1 cellular context compared by ENCODE assay signal in the genomic region with DNA sequence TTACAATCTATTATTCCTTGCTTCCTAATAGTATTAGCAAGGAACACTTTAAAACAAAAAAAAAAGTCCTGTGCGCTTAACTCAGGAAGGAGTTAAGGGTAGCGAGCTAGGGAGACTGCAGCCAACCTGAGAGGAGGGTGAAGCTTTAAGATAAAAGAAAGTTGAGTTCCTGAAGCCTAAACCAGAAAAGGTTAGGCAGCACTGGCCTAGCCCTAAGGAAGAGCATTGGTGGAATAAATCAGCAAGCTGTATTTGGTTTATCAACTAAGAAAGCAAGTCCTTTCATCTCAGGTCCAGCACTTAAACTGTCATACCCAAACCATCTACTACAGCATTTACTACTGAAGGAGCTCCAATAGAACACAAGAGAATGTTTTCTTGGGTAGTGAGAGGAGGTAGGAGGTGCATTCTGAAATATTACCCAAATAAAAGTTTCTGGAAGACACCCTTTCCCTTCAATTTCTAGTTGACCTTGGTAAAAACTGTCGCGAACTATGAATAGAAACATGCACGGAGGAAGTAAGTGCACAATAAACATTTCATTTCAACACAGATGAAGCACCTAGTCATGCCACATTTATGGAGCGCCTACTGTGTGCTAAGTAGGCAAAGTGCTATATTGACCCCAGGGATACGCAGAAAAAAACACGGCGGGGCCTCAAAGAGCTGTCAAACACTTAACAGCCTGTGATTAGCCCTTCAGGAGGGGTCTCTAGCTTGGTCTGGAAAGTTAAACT.
TF ChIP-seq lines count a peak whose summit lies in the region.

No MANE protein-coding gene starts in this region.

TF ChIP-seq in GM12878, 131 proteins besides CTCF, POLR2A, EP300 and RAD21:
- TF ChIP-seq HCFC1 (IDR thresholded peaks at IDR 0.05; ENCODE audit: low read length) = no peak
- no peak for TF ChIP-seq EED (IDR thresholded peaks at IDR 0.05; ENCODE audit: low read depth)
- no peak for TF ChIP-seq EGR1 (IDR thresholded peaks at IDR 0.05; ENCODE audit: borderline replicate concordance in 1 of 2, low read depth in 2 of 2, low read length in 2 of 2)
- TF ChIP-seq CHD1 (IDR thresholded peaks at IDR 0.05; ENCODE audit: low read depth, low read length) = no peak
- TF ChIP-seq, protein P1, sequence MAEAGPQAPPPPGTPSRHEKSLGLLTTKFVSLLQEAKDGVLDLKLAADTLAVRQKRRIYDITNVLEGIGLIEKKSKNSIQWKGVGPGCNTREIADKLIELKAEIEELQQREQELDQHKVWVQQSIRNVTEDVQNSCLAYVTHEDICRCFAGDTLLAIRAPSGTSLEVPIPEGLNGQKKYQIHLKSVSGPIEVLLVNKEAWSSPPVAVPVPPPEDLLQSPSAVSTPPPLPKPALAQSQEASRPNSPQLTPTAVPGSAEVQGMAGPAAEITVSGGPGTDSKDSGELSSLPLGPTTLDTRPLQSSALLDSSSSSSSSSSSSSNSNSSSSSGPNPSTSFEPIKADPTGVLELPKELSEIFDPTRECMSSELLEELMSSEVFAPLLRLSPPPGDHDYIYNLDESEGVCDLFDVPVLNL (IDR thresholded peaks at IDR 0.05; ENCODE audit: low read depth, low read length) = no peak
- TF ChIP-seq ZNF384 (IDR thresholded peaks at IDR 0.05; ENCODE audit: borderline replicate concordance, low read depth, low read length) = no peak
- TF ChIP-seq ESRRA (IDR thresholded peaks at IDR 0.05; ENCODE audit: low read length) = no peak
- no peak for TF ChIP-seq SIX5 (IDR thresholded peaks at IDR 0.05; ENCODE audit: low read depth, low read length, severe bottlenecking)
- TF ChIP-seq SPI1 (IDR thresholded peaks at IDR 0.05; ENCODE audit: borderline replicate concordance, insufficient read depth, low read depth, low read length) = no peak
- TF ChIP-seq ZBED1 (IDR thresholded peaks at IDR 0.05; ENCODE audit: borderline replicate concordance) = no peak
- no peak for TF ChIP-seq MYC (IDR thresholded peaks at IDR 0.05; ENCODE audit: insufficient read depth, insufficient read length, insufficient replicate concordance, low read length, severe bottlenecking)
- no peak for TF ChIP-seq KLF5 (IDR thresholded peaks at IDR 0.05; ENCODE audit: partially characterized antibody)
- no peak for TF ChIP-seq NFIC (IDR thresholded peaks at IDR 0.05; ENCODE audit: low read depth, low read length)
- TF ChIP-seq, protein P2, sequence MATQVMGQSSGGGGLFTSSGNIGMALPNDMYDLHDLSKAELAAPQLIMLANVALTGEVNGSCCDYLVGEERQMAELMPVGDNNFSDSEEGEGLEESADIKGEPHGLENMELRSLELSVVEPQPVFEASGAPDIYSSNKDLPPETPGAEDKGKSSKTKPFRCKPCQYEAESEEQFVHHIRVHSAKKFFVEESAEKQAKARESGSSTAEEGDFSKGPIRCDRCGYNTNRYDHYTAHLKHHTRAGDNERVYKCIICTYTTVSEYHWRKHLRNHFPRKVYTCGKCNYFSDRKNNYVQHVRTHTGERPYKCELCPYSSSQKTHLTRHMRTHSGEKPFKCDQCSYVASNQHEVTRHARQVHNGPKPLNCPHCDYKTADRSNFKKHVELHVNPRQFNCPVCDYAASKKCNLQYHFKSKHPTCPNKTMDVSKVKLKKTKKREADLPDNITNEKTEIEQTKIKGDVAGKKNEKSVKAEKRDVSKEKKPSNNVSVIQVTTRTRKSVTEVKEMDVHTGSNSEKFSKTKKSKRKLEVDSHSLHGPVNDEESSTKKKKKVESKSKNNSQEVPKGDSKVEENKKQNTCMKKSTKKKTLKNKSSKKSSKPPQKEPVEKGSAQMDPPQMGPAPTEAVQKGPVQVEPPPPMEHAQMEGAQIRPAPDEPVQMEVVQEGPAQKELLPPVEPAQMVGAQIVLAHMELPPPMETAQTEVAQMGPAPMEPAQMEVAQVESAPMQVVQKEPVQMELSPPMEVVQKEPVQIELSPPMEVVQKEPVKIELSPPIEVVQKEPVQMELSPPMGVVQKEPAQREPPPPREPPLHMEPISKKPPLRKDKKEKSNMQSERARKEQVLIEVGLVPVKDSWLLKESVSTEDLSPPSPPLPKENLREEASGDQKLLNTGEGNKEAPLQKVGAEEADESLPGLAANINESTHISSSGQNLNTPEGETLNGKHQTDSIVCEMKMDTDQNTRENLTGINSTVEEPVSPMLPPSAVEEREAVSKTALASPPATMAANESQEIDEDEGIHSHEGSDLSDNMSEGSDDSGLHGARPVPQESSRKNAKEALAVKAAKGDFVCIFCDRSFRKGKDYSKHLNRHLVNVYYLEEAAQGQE (IDR thresholded peaks at IDR 0.05; ENCODE audit: low read depth, low read length) = no peak
- no peak for TF ChIP-seq EZH2 (IDR thresholded peaks at IDR 0.05; ENCODE audit: borderline replicate concordance, control insufficient read depth, low read depth, low read length)
- no peak for TF ChIP-seq SUZ12 (IDR thresholded peaks at IDR 0.05; ENCODE audit: unreplicated experiment)
- TF ChIP-seq FOXK2 (IDR thresholded peaks at IDR 0.05) = no peak
- TF ChIP-seq LARP7 (IDR thresholded peaks at IDR 0.05) = no peak
- TF ChIP-seq MYB (IDR thresholded peaks at IDR 0.05; ENCODE audit: borderline replicate concordance, low read depth, low read length) = no peak
TF ChIP-seq in GM12878: peak in this region for 0.
